ENCODE assay signal across 18 cellular contexts in the genomic region with DNA sequence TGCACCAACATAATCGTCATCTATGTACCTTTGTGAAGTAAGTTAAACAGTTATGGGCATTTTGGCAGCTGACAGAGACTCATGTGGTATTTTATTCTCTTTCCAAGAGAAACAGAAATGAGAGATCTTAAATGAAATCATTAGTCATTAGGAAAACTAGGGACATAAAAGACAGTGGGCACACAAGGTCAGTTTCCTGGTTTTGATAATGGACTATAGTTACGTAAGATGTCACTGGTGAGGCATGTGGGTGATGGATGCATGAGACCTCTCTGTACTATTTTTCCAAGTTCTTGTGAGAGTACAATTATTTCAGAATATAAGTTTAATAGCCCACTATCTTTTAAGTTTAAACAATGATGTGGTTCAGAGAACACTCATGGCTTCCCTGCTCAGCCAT.
"Had no signal": no experiment of that assay in that cellular context is flagged by ENCODE, and none has a peak within 500 bp of the region (broad histone marks: within the 10 kb centered on the region; RNA-seq: fewer than 3 reads in every experiment).

No MANE protein-coding gene starts in this region.

- H3K4me3 ChIP-seq: esophagus muscularis mucosa, right atrium auricular region, testis had no signal

- H3K27ac Mint-ChIP-seq: activated CD4-positive, alpha-beta T cell treated with anti-CD3 and anti-CD28 coated beads, Interleukin-2, amount 10 ng/mL, durations not matched to agents 7 days and 5 days; activated naive CD8-positive, alpha-beta T cell; activated T-cell treated with anti-CD3 and anti-CD28 coated beads, Interleukin-2, amount 50 U/mL, for 72 hours; dendritic cell treated with granulocyte-macrophage colony-stimulating factor and Interleukin-4, amounts not matched to agents 40 ng/mL and 50 ng/mL, for 4 days; stimulated activated naive CD8-positive, alpha-beta T cell treated with anti-CD3 and anti-CD28 coated beads, Interleukin-15, Interleukin-2, amounts not matched to agents 100 ng/mL and 50 ng/mL, for 24 hours; T-helper 17 cell had no signal

- DNase-seq: activated CD4-positive, alpha-beta T cell treated with anti-CD3 and anti-CD28 coated beads, Interleukin-2, amount 10 ng/mL, durations not matched to agents 7 days and 5 days; activated CD8-positive, alpha-beta memory T cell treated with anti-CD3 and anti-CD28 coated beads, Interleukin-2, amount 50 U/mL, for 48 hours; activated gamma-delta T cell; activated T-cell treated with anti-CD3 and anti-CD28 coated beads, Interleukin-2, amount 50 U/mL, for 72 hours; amygdala; brain microvascular endothelial cell; kidney glomerular epithelial cell; nephron progenitor cell; occipital lobe; T-helper 17 cell; testis had no signal

- H3K9me3 ChIP-seq: esophagus muscularis mucosa, right atrium auricular region, testis had no signal

- H3K9me3 Mint-ChIP-seq: activated CD4-positive, alpha-beta T cell treated with anti-CD3 and anti-CD28 coated beads, Interleukin-2, amount 10 ng/mL, durations not matched to agents 7 days and 5 days; activated T-cell treated with anti-CD3 and anti-CD28 coated beads, Interleukin-2, amount 50 U/mL, for 72 hours; dendritic cell treated with granulocyte-macrophage colony-stimulating factor and Interleukin-4, amounts not matched to agents 40 ng/mL and 50 ng/mL, for 4 days; nephron progenitor cell; stimulated activated naive CD8-positive, alpha-beta T cell treated with anti-CD3 and anti-CD28 coated beads, Interleukin-15, Interleukin-2, amounts not matched to agents 100 ng/mL and 50 ng/mL, for 24 hours had no signal

- H3K4me1 Mint-ChIP-seq: activated CD4-positive, alpha-beta T cell treated with anti-CD3 and anti-CD28 coated beads, Interleukin-2, amount 10 ng/mL, durations not matched to agents 7 days and 5 days; nephron progenitor cell; T-helper 17 cell had no signal

- H3K27me3 ChIP-seq: brain microvascular endothelial cell, esophagus muscularis mucosa, foreskin keratinocyte, right atrium auricular region, testis had no signal

- H3K27me3 Mint-ChIP-seq: activated CD4-positive, alpha-beta T cell treated with anti-CD3 and anti-CD28 coated beads, Interleukin-2, amount 10 ng/mL, durations not matched to agents 7 days and 5 days; activated naive CD8-positive, alpha-beta T cell; dendritic cell treated with granulocyte-macrophage colony-stimulating factor and Interleukin-4, amounts not matched to agents 40 ng/mL and 50 ng/mL, for 4 days; progenitor cell of endocrine pancreas; stimulated activated naive CD8-positive, alpha-beta T cell treated with anti-CD3 and anti-CD28 coated beads, Interleukin-15, Interleukin-2, amounts not matched to agents 100 ng/mL and 50 ng/mL, for 24 hours; T-helper 17 cell had no signal

- H3K4me3 Mint-ChIP-seq: activated CD4-positive, alpha-beta T cell treated with anti-CD3 and anti-CD28 coated beads, Interleukin-2, amount 10 ng/mL, durations not matched to agents 7 days and 5 days; activated naive CD8-positive, alpha-beta T cell; activated T-cell treated with anti-CD3 and anti-CD28 coated beads, Interleukin-2, amount 50 U/mL, for 72 hours; dendritic cell treated with granulocyte-macrophage colony-stimulating factor and Interleukin-4, amounts not matched to agents 40 ng/mL and 50 ng/mL, for 4 days; nephron progenitor cell; stimulated activated naive CD8-positive, alpha-beta T cell treated with anti-CD3 and anti-CD28 coated beads, Interleukin-15, Interleukin-2, amounts not matched to agents 100 ng/mL and 50 ng/mL, for 24 hours; T-helper 17 cell had no signal

- ATAC-seq: activated T-cell treated with anti-CD3 and anti-CD28 coated beads, Interleukin-2, amount 50 U/mL, for 72 hours; T-helper 17 cell had no signal

- H3K4me1 ChIP-seq: esophagus muscularis mucosa, right atrium auricular region, testis had no signal

- H3K27ac ChIP-seq: brain microvascular endothelial cell, foreskin keratinocyte, right atrium auricular region, testis had no signal
